ENCODE assay signal across 1 cellular context in genomic region chr22:44032126-44032730, GRCh38.
TF ChIP-seq lines count a peak whose summit lies in the region.

No MANE protein-coding gene starts in this region.

TF ChIP-seq in neural cell, 6 proteins besides CTCF, POLR2A, EP300 and RAD21 (continued from another document):
- no peak for TF ChIP-seq REST (IDR thresholded peaks at IDR 0.05; ENCODE audit: borderline replicate concordance)
